Comparison of ENCODE assay signal across 8 cellular contexts in genomic region chr20:43187476-43188233, GRCh38. TPM values are rescaled to one million over a fixed set of nuclear protein-coding genes. Genes with fewer than 3 reads are reported as not detected.
A peak's percentile ranks its signal among the peaks of the same experiment; 100 is the strongest.
DNase-seq lines count a peak whose midpoint lies in the region; ATAC-seq and TF ChIP-seq lines count a peak whose summit lies in the region.

No MANE protein-coding gene starts in this region.

- DNase-seq in AG09309 (ENCODE audit: low read depth) (peak; percentile 13), NCI-H2196 (lab: John Stamatoyannopoulos, UW; ENCODE audit: unreplicated experiment) (peak; percentile 70), dedifferentiated amniotic fluid mesenchymal stem cell (ENCODE audit: extremely low spot score) (peak; percentile 59), left lobe of liver (ENCODE audit: low spot score) (peak; percentile 77)
- peak; percentile 7 to 20 for DNase-seq in activated CD4-positive, alpha-beta T cell treated with anti-CD3 and anti-CD28 coated beads for 4 hours
- peak; percentile 46 to 67 for DNase-seq in stimulated activated CD4-positive, alpha-beta T cell treated with anti-CD3 and anti-CD28 coated beads, Interleukin-4, amount 100 ng/mL, for 48 hours (ENCODE audit: low read depth in 2 of 2)

- peak; percentile 93 for TF ChIP-seq CTCF in AG09309 (IDR thresholded peaks at IDR 0.05; ENCODE audit: control insufficient read depth, insufficient read depth, low read depth, low read length, missing control alignments)

- ATAC-seq in GM18907 (IDR thresholded peaks at IDR 0.05; ENCODE audit: unreplicated experiment) (peak; percentile 41), left lobe of liver (peak; percentile 90), HG03460 (IDR thresholded peaks at IDR 0.05; ENCODE audit: unreplicated experiment) (no peak)

- H3K4me3 ChIP-seq in AG09309 (ENCODE audit: control insufficient read depth, low read depth, low read length): no peak overlapping the region

RNA-seq across cellular contexts. Expression of gene PTPRT, which starts 2.1 kb away (rescaled TPM):
- total RNA-seq in left lobe of liver: 0.88 TPM

Comparison
In these comparisons a context has a peak if more than half of its experiments do, and no peak if none do; other contexts are left out.
1. DNase-seq: peak in every context shown above with its lines; median percentile 77 in left lobe of liver; 70 in NCI-H2196; 59 in dedifferentiated amniotic fluid mesenchymal stem cell; 56 in stimulated activated CD4-positive, alpha-beta T cell treated with anti-CD3 and anti-CD28 coated beads, Interleukin-4, amount 100 ng/mL, for 48 hours; 14 in activated CD4-positive, alpha-beta T cell treated with anti-CD3 and anti-CD28 coated beads for 4 hours; 13 in AG09309.